ENCODE assay signal across 1 cellular context in the genomic region with DNA sequence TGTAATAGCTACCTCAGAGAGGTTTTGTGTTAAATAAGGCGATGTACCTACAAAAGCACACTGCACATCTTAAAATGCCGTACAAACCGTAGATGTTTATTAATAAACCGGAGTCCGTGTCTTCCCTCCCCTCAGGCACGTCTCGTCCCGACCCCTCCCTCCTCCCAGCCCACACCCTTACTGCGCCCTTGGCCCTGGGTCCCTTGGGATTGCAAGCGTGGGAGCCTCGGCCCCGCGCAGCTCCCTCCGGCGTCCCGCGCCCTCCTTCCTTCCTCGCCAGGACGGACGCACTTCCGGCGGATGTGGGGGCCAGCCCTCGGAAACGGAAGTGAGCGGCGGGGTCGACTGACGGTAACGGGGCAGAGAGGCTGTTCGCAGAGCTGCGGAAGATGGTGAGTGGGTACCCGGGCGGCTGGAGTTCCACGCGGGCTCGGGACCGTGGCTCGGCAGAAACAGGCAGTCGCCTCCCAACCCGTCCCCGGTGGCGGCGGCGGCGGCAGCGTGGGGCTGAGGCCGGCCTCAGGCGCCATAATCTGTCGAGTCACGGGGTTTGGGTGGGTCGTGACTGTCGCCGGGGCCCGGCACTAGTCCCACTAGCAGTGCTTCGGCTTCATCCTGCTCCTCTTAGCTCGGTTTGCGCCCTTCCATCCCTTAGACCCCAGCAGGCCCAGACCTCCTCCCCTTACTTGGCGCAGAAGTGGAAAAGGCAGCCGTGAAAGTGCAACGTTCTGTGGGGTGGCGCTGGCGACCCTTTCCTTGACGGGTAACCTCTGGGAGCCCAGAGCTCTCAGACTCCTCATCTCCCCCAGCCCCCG.
TF ChIP-seq lines count a peak whose summit lies in the region.

A gene with protein sequence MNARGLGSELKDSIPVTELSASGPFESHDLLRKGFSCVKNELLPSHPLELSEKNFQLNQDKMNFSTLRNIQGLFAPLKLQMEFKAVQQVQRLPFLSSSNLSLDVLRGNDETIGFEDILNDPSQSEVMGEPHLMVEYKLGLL (plus strand): TSS at position 335 of the 815 bp plus-strand sequence. CDS start 55 bp downstream, at position 390.

TF ChIP-seq in K562, 482 proteins besides CTCF, POLR2A, EP300 and RAD21 (continued from another document and continues in another):
- TF ChIP-seq, protein P1, sequence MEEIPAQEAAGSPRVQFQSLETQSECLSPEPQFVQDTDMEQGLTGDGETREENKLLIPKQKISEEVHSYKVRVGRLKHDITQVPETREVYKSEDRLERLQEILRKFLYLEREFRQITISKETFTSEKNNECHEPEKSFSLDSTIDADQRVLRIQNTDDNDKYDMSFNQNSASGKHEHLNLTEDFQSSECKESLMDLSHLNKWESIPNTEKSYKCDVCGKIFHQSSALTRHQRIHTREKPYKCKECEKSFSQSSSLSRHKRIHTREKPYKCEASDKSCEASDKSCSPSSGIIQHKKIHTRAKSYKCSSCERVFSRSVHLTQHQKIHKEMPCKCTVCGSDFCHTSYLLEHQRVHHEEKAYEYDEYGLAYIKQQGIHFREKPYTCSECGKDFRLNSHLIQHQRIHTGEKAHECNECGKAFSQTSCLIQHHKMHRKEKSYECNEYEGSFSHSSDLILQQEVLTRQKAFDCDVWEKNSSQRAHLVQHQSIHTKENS (CRISPR knock-in tag; IDR thresholded peaks at IDR 0.05), result no peak
- TF ChIP-seq ESRRA (IDR thresholded peaks at IDR 0.05; ENCODE audit: borderline replicate concordance, low read depth) (0 out of 2 replicates have a peak, but pooled peaks have one; percentile 57), HNRNPH1 (optimal IDR thresholded peaks at IDR 0.05; ENCODE audit: low read depth, low read length) (no peak), TFE3 (CRISPR knock-in tag; IDR thresholded peaks at IDR 0.05) (no peak), ZFP1 (CRISPR knock-in tag; IDR thresholded peaks at IDR 0.05) (no peak), ZNF23 (CRISPR knock-in tag; IDR thresholded peaks at IDR 0.05) (no peak), ZNF717 (CRISPR knock-in tag; IDR thresholded peaks at IDR 0.05) (no peak), C11orf30 (IDR thresholded peaks at IDR 0.05; ENCODE audit: low read depth) (peak; percentile 89), RBM14 (IDR thresholded peaks at IDR 0.05; ENCODE audit: borderline replicate concordance, insufficient read depth, low read depth, low read length) (no peak), HMGN3 (IDR thresholded peaks at IDR 0.05; ENCODE audit: borderline replicate concordance, extremely low read depth, insufficient read length, low read depth, low read length) (peak; percentile 40), POLR3G (IDR thresholded peaks at IDR 0.05; ENCODE audit: extremely low read depth, insufficient read length, insufficient replicate concordance) (no peak), GATAD2A (IDR thresholded peaks at IDR 0.05) (no peak), MLLT1 (IDR thresholded peaks at IDR 0.05) (no peak), STAG1 (CRISPR knock-in tag; IDR thresholded peaks at IDR 0.05; ENCODE audit: borderline replicate concordance) (no peak), CREBBP (IDR thresholded peaks at IDR 0.05; ENCODE audit: low read depth, low read length) (no peak), TRIM24 (IDR thresholded peaks at IDR 0.05) (peak in 1 of 2 experiments; percentile 53; a peak in 1 of 4 replicates), KLF6 (CRISPR knock-in tag; IDR thresholded peaks at IDR 0.05; ENCODE audit: borderline replicate concordance) (no peak), NFATC3 (IDR thresholded peaks at IDR 0.05) (no peak), ZBTB40 (IDR thresholded peaks at IDR 0.05) (peak; percentile 98), ZBTB40 (CRISPR knock-in tag; IDR thresholded peaks at IDR 0.05) (no peak), RBM17 (IDR thresholded peaks at IDR 0.05; ENCODE audit: borderline replicate concordance, low read depth, low read length) (no peak), TFAP4 (CRISPR knock-in tag; IDR thresholded peaks at IDR 0.05; ENCODE audit: borderline replicate concordance) (peak; percentile 52; the same call in 1 of the 2 replicates), NFE2 (IDR thresholded peaks at IDR 0.05; ENCODE audit: low read depth) (peak; percentile 57), U2AF1 (optimal IDR thresholded peaks at IDR 0.05; ENCODE audit: low read depth, low read length) (no peak), TAF9B (IDR thresholded peaks at IDR 0.05; ENCODE audit: partially characterized antibody) (peak; percentile 70), FOXA3 (CRISPR knock-in tag; conservative IDR thresholded peaks at IDR 0.05 in 1 of 2, IDR thresholded peaks at IDR 0.05 in 1 of 2) (no peak), ZNF449 (CRISPR knock-in tag; IDR thresholded peaks at IDR 0.05) (no peak)
- TF ChIP-seq, protein P2, sequence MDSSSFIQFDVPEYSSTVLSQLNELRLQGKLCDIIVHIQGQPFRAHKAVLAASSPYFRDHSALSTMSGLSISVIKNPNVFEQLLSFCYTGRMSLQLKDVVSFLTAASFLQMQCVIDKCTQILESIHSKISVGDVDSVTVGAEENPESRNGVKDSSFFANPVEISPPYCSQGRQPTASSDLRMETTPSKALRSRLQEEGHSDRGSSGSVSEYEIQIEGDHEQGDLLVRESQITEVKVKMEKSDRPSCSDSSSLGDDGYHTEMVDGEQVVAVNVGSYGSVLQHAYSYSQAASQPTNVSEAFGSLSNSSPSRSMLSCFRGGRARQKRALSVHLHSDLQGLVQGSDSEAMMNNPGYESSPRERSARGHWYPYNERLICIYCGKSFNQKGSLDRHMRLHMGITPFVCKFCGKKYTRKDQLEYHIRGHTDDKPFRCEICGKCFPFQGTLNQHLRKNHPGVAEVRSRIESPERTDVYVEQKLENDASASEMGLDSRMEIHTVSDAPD (CRISPR knock-in tag; IDR thresholded peaks at IDR 0.05), result no peak
- TF ChIP-seq, protein P3, sequence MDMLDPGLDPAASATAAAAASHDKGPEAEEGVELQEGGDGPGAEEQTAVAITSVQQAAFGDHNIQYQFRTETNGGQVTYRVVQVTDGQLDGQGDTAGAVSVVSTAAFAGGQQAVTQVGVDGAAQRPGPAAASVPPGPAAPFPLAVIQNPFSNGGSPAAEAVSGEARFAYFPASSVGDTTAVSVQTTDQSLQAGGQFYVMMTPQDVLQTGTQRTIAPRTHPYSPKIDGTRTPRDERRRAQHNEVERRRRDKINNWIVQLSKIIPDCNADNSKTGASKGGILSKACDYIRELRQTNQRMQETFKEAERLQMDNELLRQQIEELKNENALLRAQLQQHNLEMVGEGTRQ (CRISPR knock-in tag; IDR thresholded peaks at IDR 0.05), result no peak
- TF ChIP-seq, protein P4, sequence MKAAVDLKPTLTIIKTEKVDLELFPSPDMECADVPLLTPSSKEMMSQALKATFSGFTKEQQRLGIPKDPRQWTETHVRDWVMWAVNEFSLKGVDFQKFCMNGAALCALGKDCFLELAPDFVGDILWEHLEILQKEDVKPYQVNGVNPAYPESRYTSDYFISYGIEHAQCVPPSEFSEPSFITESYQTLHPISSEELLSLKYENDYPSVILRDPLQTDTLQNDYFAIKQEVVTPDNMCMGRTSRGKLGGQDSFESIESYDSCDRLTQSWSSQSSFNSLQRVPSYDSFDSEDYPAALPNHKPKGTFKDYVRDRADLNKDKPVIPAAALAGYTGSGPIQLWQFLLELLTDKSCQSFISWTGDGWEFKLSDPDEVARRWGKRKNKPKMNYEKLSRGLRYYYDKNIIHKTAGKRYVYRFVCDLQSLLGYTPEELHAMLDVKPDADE (conservative IDR thresholded peaks at IDR 0.05; ENCODE audit: control insufficient read depth, low read depth, low read length), result peak; percentile 71; the same call in 1 of the 2 replicates
- TF ChIP-seq, protein P5, sequence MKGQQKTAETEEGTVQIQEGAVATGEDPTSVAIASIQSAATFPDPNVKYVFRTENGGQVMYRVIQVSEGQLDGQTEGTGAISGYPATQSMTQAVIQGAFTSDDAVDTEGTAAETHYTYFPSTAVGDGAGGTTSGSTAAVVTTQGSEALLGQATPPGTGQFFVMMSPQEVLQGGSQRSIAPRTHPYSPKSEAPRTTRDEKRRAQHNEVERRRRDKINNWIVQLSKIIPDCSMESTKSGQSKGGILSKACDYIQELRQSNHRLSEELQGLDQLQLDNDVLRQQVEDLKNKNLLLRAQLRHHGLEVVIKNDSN (CRISPR knock-in tag; IDR thresholded peaks at IDR 0.05), result no peak
